Comparison of ENCODE assay signal across 1 cellular context in the genomic region with DNA sequence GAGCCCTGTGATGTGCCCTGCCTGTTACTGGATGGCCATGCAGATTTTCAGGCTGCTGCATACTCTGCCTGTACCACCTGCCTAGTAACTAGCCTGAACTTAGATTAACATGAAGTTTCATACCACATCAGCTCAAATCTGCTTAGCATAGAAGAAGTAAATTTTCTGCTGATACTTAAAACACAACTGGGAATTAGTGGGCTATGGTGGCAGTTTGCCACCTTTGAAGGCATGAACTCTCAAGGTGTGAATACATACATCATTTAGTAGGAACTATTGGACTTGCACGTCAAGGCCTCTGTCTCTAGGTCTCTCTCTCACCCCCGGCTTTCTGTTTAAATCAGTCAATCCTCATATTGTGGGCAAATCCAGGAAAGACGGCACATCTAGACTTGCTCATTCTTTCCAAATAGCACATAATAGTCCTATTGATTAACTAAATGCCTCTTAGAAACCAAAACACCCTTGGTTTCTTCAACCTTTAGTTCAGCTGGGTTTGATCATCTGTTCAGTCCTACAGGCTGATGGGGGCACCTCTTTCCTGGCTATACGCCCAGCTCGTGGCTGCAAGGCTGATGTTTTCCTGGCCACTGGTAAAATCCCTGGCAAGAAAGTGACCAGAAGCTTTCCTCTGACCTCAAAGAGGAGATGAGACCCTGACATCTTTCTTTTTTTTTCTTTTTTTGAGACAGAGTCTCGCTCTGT.
TF ChIP-seq lines count a peak whose summit lies in the region.

No MANE protein-coding gene starts in this region.

TF ChIP-seq in IMR-90, 13 proteins besides CTCF, POLR2A, EP300 and RAD21:
- TF ChIP-seq BHLHE40 (IDR thresholded peaks at IDR 0.05; ENCODE audit: low read depth, low read length) (no peak), RCOR1 (IDR thresholded peaks at IDR 0.05; ENCODE audit: insufficient replicate concordance, low read length) (no peak), NFE2L2 (IDR thresholded peaks at IDR 0.05; ENCODE audit: low read depth, low read length) (no peak), CEBPB (IDR thresholded peaks at IDR 0.05; ENCODE audit: low read depth, low read length) (no peak), MAZ (IDR thresholded peaks at IDR 0.05; ENCODE audit: borderline replicate concordance, low read depth, low read length) (no peak), MAFK (IDR thresholded peaks at IDR 0.05; ENCODE audit: low read depth, low read length) (no peak), CHD1 (IDR thresholded peaks at IDR 0.05; ENCODE audit: low read depth, low read length) (no peak), MXI1 (IDR thresholded peaks at IDR 0.05; ENCODE audit: borderline replicate concordance, low read depth, low read length) (no peak), FOS (IDR thresholded peaks at IDR 0.05; ENCODE audit: low read depth, low read length) (no peak), RFX5 (IDR thresholded peaks at IDR 0.05; ENCODE audit: low read depth, low read length) (no peak), SMC3 (IDR thresholded peaks at IDR 0.05; ENCODE audit: low read depth, low read length) (no peak)
- TF ChIP-seq, protein P1, sequence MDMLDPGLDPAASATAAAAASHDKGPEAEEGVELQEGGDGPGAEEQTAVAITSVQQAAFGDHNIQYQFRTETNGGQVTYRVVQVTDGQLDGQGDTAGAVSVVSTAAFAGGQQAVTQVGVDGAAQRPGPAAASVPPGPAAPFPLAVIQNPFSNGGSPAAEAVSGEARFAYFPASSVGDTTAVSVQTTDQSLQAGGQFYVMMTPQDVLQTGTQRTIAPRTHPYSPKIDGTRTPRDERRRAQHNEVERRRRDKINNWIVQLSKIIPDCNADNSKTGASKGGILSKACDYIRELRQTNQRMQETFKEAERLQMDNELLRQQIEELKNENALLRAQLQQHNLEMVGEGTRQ (IDR thresholded peaks at IDR 0.05; ENCODE audit: low read depth, low read length): no peak
- TF ChIP-seq, protein P2, sequence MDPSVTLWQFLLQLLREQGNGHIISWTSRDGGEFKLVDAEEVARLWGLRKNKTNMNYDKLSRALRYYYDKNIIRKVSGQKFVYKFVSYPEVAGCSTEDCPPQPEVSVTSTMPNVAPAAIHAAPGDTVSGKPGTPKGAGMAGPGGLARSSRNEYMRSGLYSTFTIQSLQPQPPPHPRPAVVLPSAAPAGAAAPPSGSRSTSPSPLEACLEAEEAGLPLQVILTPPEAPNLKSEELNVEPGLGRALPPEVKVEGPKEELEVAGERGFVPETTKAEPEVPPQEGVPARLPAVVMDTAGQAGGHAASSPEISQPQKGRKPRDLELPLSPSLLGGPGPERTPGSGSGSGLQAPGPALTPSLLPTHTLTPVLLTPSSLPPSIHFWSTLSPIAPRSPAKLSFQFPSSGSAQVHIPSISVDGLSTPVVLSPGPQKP (IDR thresholded peaks at IDR 0.05; ENCODE audit: borderline replicate concordance, low read depth, low read length): no peak
